ENCODE assay signal across 8 cellular contexts in genomic region chr18:47772374-47773248, GRCh38.
DNase-seq lines count a peak whose midpoint lies in the region; ATAC-seq and TF ChIP-seq lines count a peak whose summit lies in the region.

No MANE protein-coding gene starts in this region.

- H3K4me3 ChIP-seq in Panc1 (ENCODE audit: low read depth in 2 of 2, low read length in 2 of 2), result no peak overlapping the region

- DNase-seq in DMS53 (lab: John Stamatoyannopoulos, UW) (peak; percentile 89), HT-29 (ENCODE audit: low spot score) (peak; percentile 73), Panc1 (ENCODE audit: low read depth, low spot score) (peak; percentile 46), activated T-helper 1 cell treated with Interleukin-2 at 50 U/mL for 16 hours (ENCODE audit: low read depth) (peak; percentile 20), foreskin keratinocyte (peak; percentile 47 to 81), renal cortical epithelial cell (ENCODE audit: low read depth) (peak; percentile 58)

- in situ Hi-C loops in Panc1 (cut with HindIII; ENCODE audit: low pct_unique_long_range_greater_than_20kb, low sequenced_read_pairs), result no loop called here

- POLR2A ChIA-PET in Panc1 (lab: Charles Lee), result no interaction called here

- BruUV-seq in Panc1 (replicated peaks; lab: Mats Ljungman, UMichigan), result no TSS peak

- H3K27me3 ChIP-seq in Panc1 (ENCODE audit: control insufficient read depth, insufficient read depth, low read length), result no peaks in the 10 kb centered on the region
- H3K27me3 ChIP-seq in foreskin keratinocyte, result peaks cover 13% of the 10 kb centered on the region

- H3K4me1 ChIP-seq in Panc1 (ENCODE audit: control insufficient read depth, insufficient read depth, low read length) (no peaks in the 10 kb centered on the region), foreskin keratinocyte (peaks cover 4% of the 10 kb centered on the region)

- H3K36me3 ChIP-seq in Panc1 (ENCODE audit: control insufficient read depth, insufficient read depth, low read length), result no peaks in the 10 kb centered on the region

- H3K27ac ChIP-seq in Panc1 (ENCODE audit: low read length), result no peak overlapping the region
- no peak overlapping the region for H3K27ac ChIP-seq in foreskin keratinocyte

- TF ChIP-seq CTCF in Panc1 (IDR thresholded peaks at IDR 0.05) (peak; percentile 81), foreskin keratinocyte (conservative IDR thresholded peaks at IDR 0.05) (peak; percentile 99)

- intact Hi-C loops in Panc1 (cut with micrococcal nuclease; ENCODE audit: unreplicated experiment), result loop anchor here (2.0 kb wide), 1 partner anchor 250 kb away; no protein-coding TSS in a partner anchor

- ATAC-seq in Panc1 (peak; percentile 82), foreskin keratinocyte (peak; percentile 92), HG02884 (IDR thresholded peaks at IDR 0.05; ENCODE audit: unreplicated experiment) (no peak), HG03159 (IDR thresholded peaks at IDR 0.05; ENCODE audit: unreplicated experiment) (no peak)

- no peaks in the 10 kb centered on the region for H3K9me3 ChIP-seq in Panc1 (ENCODE audit: control insufficient read depth, insufficient read depth, low read depth, low read length)

- CTCF ChIA-PET in Panc1 (lab: Charles Lee), result no interaction called here

Comparison
In these comparisons a context has a peak if more than half of its experiments do, and no peak if none do; other contexts are left out.
1. DNase-seq: peak in every context shown above with its lines; median percentile 89 in DMS53; 73 in HT-29; 64 in foreskin keratinocyte; 58 in renal cortical epithelial cell; 46 in Panc1; 20 in activated T-helper 1 cell treated with Interleukin-2 at 50 U/mL for 16 hours.
2. ATAC-seq: peak in Panc1 (single experiment) and foreskin keratinocyte (single experiment); none in HG02884 (single experiment) and HG03159 (single experiment).